Comparison of ENCODE assay signal across 26 cellular contexts in the genomic region with DNA sequence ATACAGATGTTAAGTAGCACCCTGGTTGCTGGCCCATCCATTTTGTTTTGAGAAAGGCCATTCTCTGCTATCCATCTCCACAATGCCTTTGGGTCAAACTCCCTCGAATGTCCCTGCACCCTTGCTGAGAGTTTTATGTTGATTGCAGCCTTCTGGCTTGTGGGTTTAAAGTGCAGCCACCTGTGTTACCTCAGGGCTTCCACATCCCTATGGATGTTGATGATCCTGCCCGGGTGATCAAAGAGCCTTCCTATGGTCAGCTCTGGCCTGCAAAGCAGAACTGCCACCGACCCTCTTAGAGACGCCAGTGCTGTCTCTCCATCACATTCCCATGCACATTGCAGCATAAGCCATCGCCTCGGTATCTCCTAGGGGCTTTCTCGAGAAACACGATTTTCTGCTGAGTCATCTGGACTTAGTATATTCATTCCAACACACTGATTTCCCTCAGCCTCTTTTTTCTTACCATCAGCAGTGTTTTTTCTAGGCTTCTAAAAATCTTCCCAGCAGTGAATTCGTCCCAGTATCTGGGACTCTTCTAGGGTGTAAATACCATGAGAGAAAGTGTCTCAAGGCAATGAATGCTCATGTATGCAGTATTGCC.
DNase-seq lines count a peak whose midpoint lies in the region; ATAC-seq, FAIRE-seq and TF ChIP-seq lines count a peak whose summit lies in the region.
"Had no signal": no experiment of that assay in that cellular context is flagged by ENCODE, and none has a peak within 500 bp of the region (broad histone marks: within the 10 kb centered on the region; RNA-seq: fewer than 3 reads in every experiment).

No MANE protein-coding gene starts in this region.

- H2AK5ac ChIP-seq in H1 (ENCODE audit: low read depth, low read length): no peak overlapping the region
- H2AK5ac ChIP-seq in mesendoderm (ENCODE audit: low read length): no peak overlapping the region

- peak overlapping the region; percentile 35; the same call in 1 of the 2 replicates for H2AFZ ChIP-seq in OCI-LY3 (ENCODE audit: low read depth, low read length)
- H2AFZ ChIP-seq in H1 (ENCODE audit: low read length): no peak overlapping the region
- H2AFZ ChIP-seq: GM23248 had no signal

- no peaks in the 10 kb centered on the region for H4K20me1 ChIP-seq in OCI-LY3 (ENCODE audit: insufficient read depth, low read length)
- H4K20me1 ChIP-seq in H1 (replicated peaks in 1 of 2; ENCODE audit: control insufficient read depth in 1 of 2, insufficient read depth in 2 of 2, low read length in 2 of 2): no peaks in the 10 kb centered on the region
- H4K20me1 ChIP-seq: BLaER1 had no signal

- H2BK120ac ChIP-seq in H1 (replicated peaks; ENCODE audit: low read depth, low read length) (no peak overlapping the region), mesendoderm (ENCODE audit: low read depth, low read length) (no peak overlapping the region)

- H3K9ac ChIP-seq in OCI-LY3 (ENCODE audit: low read length) (no peak overlapping the region), H1 (replicated peaks in 1 of 4; ENCODE audit: extremely low read depth in 1 of 4, low read depth in 3 of 4, low read length in 3 of 4) (no peak overlapping the region), mesendoderm (ENCODE audit: low read length) (no peak overlapping the region)
- H3K9ac ChIP-seq: BLaER1, GM23248 had no signal

- DNase-seq in A549 (ENCODE audit: low read depth in 1 of 2, low spot score in 1 of 2) (no peak), H1 (ENCODE audit: low read depth in 1 of 2, low spot score in 2 of 2) (no peak), mesendoderm (no peak), inferior parietal cortex (ENCODE audit: extremely low spot score) (no peak)
- DNase-seq in stimulated activated CD4-positive, alpha-beta T cell treated with anti-CD3 and anti-CD28 coated beads, Interleukin-2, amount 100 ng/mL, for 24 hours: no peak
- DNase-seq: CD4-positive, CD25-positive, alpha-beta regulatory T cell; DMS153; DND-41; GM23248; H9; NCI-H1048; NCI-H1417; NCI-H1694; NCI-H2029 treated with DMSO at 0.1 percent for 48 hours; NCI-H226; NCI-H510A; NCI-H69; OCI-M1; Peyer's patch; SIG-M5 had no signal

- H3K27ac ChIP-seq in A549 (no peak overlapping the region), OCI-LY3 (ENCODE audit: low read length) (no peak overlapping the region), H1 (ENCODE audit: low read depth, low read length) (no peak overlapping the region), mesendoderm (ENCODE audit: low read depth, low read length) (no peak overlapping the region)
- H3K27ac ChIP-seq: BLaER1, GM23248, Peyer's patch, SK-N-MC had no signal

- H3K79me2 ChIP-seq in OCI-LY3 (ENCODE audit: low read length) (no peaks in the 10 kb centered on the region), H1 (ENCODE audit: control insufficient read depth in 1 of 2, insufficient read depth in 2 of 2, low read length in 2 of 2) (no peaks in the 10 kb centered on the region), mesendoderm (ENCODE audit: control insufficient read depth, insufficient read depth, low read length) (no peaks in the 10 kb centered on the region)

- no peak for TF ChIP-seq POLR2A in A549 (IDR thresholded peaks at IDR 0.05; ENCODE audit: low read length)
- no peak for TF ChIP-seq POLR2A in H1 (IDR thresholded peaks at IDR 0.05; ENCODE audit: control extremely low read depth in 1 of 2, low read depth in 2 of 2, low read length in 2 of 2)

- TF ChIP-seq CTCF in A549 (IDR thresholded peaks at IDR 0.05) (no peak), OCI-LY3 (IDR thresholded peaks at IDR 0.05; ENCODE audit: low read depth, low read length) (no peak), H1 (IDR thresholded peaks at IDR 0.05; ENCODE audit: control extremely low read depth in 1 of 3, insufficient read depth in 1 of 3, low read depth in 1 of 3, low read length in 3 of 3) (no peak)

- H3K79me1 ChIP-seq in H1 (ENCODE audit: low read depth, low read length): no peaks in the 10 kb centered on the region
- H3K79me1 ChIP-seq in mesendoderm (ENCODE audit: low read length): no peaks in the 10 kb centered on the region

- no peak overlapping the region for H3K4ac ChIP-seq in H1 (replicated peaks; ENCODE audit: insufficient read length, low read depth, low read length)
- no peak overlapping the region for H3K4ac ChIP-seq in mesendoderm (ENCODE audit: low read depth, low read length)

- H3K4me3 ChIP-seq in A549 (no peak overlapping the region), OCI-LY3 (ENCODE audit: low read length) (no peak overlapping the region), H1 (ENCODE audit: extremely low read depth in 1 of 4, insufficient read depth in 2 of 4, low read depth in 3 of 4, low read length in 4 of 4) (no peak overlapping the region), mesendoderm (ENCODE audit: low read length) (no peak overlapping the region)
- H3K4me3 ChIP-seq: BLaER1, GM23248, Peyer's patch, SK-N-MC had no signal

- ATAC-seq in A549 (no peak), GM18861 (IDR thresholded peaks at IDR 0.05; ENCODE audit: unreplicated experiment) (no peak)

- H3K23ac ChIP-seq in H1 (ENCODE audit: insufficient read length) (no peak overlapping the region), mesendoderm (ENCODE audit: low read length) (no peak overlapping the region)

- TF ChIP-seq RAD21 in A549 (conservative IDR thresholded peaks at IDR 0.05 in 1 of 2, IDR thresholded peaks at IDR 0.05 in 1 of 2) (no peak), H1 (IDR thresholded peaks at IDR 0.05 in 1 of 2, conservative IDR thresholded peaks at IDR 0.05 in 1 of 2; ENCODE audit: low read depth in 2 of 2, low read length in 2 of 2) (no peak)

- no peak overlapping the region for H2BK20ac ChIP-seq in H1 (ENCODE audit: low read length)

- H2BK15ac ChIP-seq in H1 (ENCODE audit: low read length): no peak overlapping the region
- H2BK15ac ChIP-seq in mesendoderm (replicated peaks; ENCODE audit: low read depth): no peak overlapping the region

- H3K18ac ChIP-seq in H1 (ENCODE audit: extremely low read depth, low read length) (no peak overlapping the region), mesendoderm (ENCODE audit: low read length) (peak overlapping the region; percentile 12)

- 5% methylated on average over 9 of the region's 9 CpGs for WGBS in A549 (ENCODE audit: missing lambda C conversion rate)
- 90% methylated on average over 9 of the region's 9 CpGs; no CpG with 5 or more reads in 1 of the 2 experiments for WGBS in H1 (ENCODE audit: extremely low coverage in 1 of 2, insufficient coverage in 1 of 2, insufficient read length in 1 of 2, insufficient replicate concordance in 2 of 2, low coverage in 1 of 2, low lambda C conversion rate in 2 of 2, missing lambda C conversion rate in 1 of 2), 2 experiments
- no CpG with 5 or more reads among the region's 9 CpGs for WGBS in mesendoderm (ENCODE audit: extremely low coverage, insufficient coverage, low lambda C conversion rate)

- POLR2A ChIA-PET in A549 (lab: Yijun Ruan, JAX): no interaction called here
- POLR2A ChIA-PET in H1 (lab: Charles Lee; ENCODE audit: partially characterized antibody): no interaction called here

- TF ChIP-seq EP300 in A549 (IDR thresholded peaks at IDR 0.05): no peak
- TF ChIP-seq EP300 in H1 (IDR thresholded peaks at IDR 0.05; ENCODE audit: borderline replicate concordance in 1 of 2, low read depth in 2 of 2, low read length in 2 of 2): no peak

- no peak overlapping the region for H4K91ac ChIP-seq in H1 (replicated peaks; ENCODE audit: insufficient read length, low read length)

- H3K4me1 ChIP-seq in A549 (no peaks in the 10 kb centered on the region), OCI-LY3 (ENCODE audit: low read length) (peaks cover 16% of the 10 kb centered on the region), H1 (replicated peaks in 1 of 4; ENCODE audit: control insufficient read depth in 3 of 4, insufficient read depth in 4 of 4, low read length in 3 of 4) (peaks cover 0 to 5% (median 1%) of the 10 kb centered on the region in 4 experiments; a peak in 3 of 7 replicates), mesendoderm (ENCODE audit: control insufficient read depth, low read depth, low read length) (no peaks in the 10 kb centered on the region)
- H3K4me1 ChIP-seq: BLaER1, Peyer's patch had no signal

- H4K5ac ChIP-seq in H1 (ENCODE audit: insufficient read length, low read depth, low read length) (no peak overlapping the region), mesendoderm (ENCODE audit: low read length) (no peak overlapping the region)

- H4K8ac ChIP-seq in H1 (ENCODE audit: extremely low read depth, insufficient read depth, low read length): no peak overlapping the region
- no peak overlapping the region for H4K8ac ChIP-seq in mesendoderm (ENCODE audit: low read depth, low read length)

- H2BK5ac ChIP-seq in H1 (ENCODE audit: low read depth, low read length) (no peak overlapping the region), mesendoderm (ENCODE audit: low read length) (no peak overlapping the region)

- no peaks in the 10 kb centered on the region for H3K27me3 ChIP-seq in OCI-LY3 (ENCODE audit: low read depth, low read length)
- H3K27me3 ChIP-seq in H1 (replicated peaks in 1 of 4; ENCODE audit: control insufficient read depth in 3 of 4, extremely low read depth in 1 of 4, insufficient read depth in 3 of 4, low read length in 3 of 4): no peaks in the 10 kb centered on the region
- no peaks in the 10 kb centered on the region for H3K27me3 ChIP-seq in mesendoderm (ENCODE audit: insufficient read depth, low read length, poor library complexity)
- H3K27me3 ChIP-seq: BLaER1, Peyer's patch had no signal

- CTCF ChIA-PET in A549 (lab: Yijun Ruan, JAX) (no interaction called here), H1 (lab: Charles Lee; ENCODE audit: partially characterized antibody) (no interaction called here)

- H3K36me3 ChIP-seq in OCI-LY3 (replicated peaks; ENCODE audit: low read depth, low read length) (no peaks in the 10 kb centered on the region), H1 (ENCODE audit: control insufficient read depth in 2 of 4, insufficient read depth in 4 of 4, low read length in 3 of 4) (no peaks in the 10 kb centered on the region; a peak in 1 of 8 replicates), mesendoderm (ENCODE audit: control insufficient read depth, insufficient read depth, low read length) (no peaks in the 10 kb centered on the region)
- H3K36me3 ChIP-seq: BLaER1, Peyer's patch had no signal

- FAIRE-seq in A549 (lab: Jason Lieb, UNC): no peak
- no peak for FAIRE-seq in H1 (lab: Jason Lieb, UNC)
- FAIRE-seq: GM18507, HTR-8/SVneo had no signal

- H3K56ac ChIP-seq in H1 (replicated peaks; ENCODE audit: insufficient read length, low read depth, low read length) (no peak overlapping the region), mesendoderm (ENCODE audit: low read length) (no peak overlapping the region)

- no peak overlapping the region for H2BK12ac ChIP-seq in H1 (ENCODE audit: low read depth, low read length)

- H3K4me2 ChIP-seq in A549: no peak overlapping the region
- H3K4me2 ChIP-seq in OCI-LY3 (ENCODE audit: low read length): no peak overlapping the region
- no peak overlapping the region for H3K4me2 ChIP-seq in H1 (ENCODE audit: insufficient read depth in 1 of 2, low read depth in 2 of 2, low read length in 2 of 2)
- H3K4me2 ChIP-seq in mesendoderm (ENCODE audit: low read length): no peak overlapping the region
- H3K4me2 ChIP-seq: BLaER1 had no signal

- no peak overlapping the region for H3K14ac ChIP-seq in H1 (ENCODE audit: insufficient read length)

- H3K9me3 ChIP-seq in A549 (no peaks in the 10 kb centered on the region), OCI-LY3 (ENCODE audit: insufficient read depth, low read length) (no peaks in the 10 kb centered on the region), H1 (ENCODE audit: insufficient read depth in 2 of 2, low read depth in 1 of 2, low read length in 1 of 2) (peaks cover 3 to 4% of the 10 kb centered on the region in 2 experiments; a peak in 1 of 4 replicates)
- H3K9me3 ChIP-seq: Peyer's patch had no signal

- no peaks in the 10 kb centered on the region for H3K23me2 ChIP-seq in H1 (ENCODE audit: low read depth, low read length)

Comparison
In these comparisons a context has a peak if more than half of its experiments do, and no peak if none do; other contexts are left out.
1. Of the 18 proteins assayed by ChIP-seq in both H1 and A549: peak only in H1: none; only in A549: none; in both: MAFK; in neither: 17.